Comparison of ENCODE assay signal across 12 cellular contexts in the genomic region with DNA sequence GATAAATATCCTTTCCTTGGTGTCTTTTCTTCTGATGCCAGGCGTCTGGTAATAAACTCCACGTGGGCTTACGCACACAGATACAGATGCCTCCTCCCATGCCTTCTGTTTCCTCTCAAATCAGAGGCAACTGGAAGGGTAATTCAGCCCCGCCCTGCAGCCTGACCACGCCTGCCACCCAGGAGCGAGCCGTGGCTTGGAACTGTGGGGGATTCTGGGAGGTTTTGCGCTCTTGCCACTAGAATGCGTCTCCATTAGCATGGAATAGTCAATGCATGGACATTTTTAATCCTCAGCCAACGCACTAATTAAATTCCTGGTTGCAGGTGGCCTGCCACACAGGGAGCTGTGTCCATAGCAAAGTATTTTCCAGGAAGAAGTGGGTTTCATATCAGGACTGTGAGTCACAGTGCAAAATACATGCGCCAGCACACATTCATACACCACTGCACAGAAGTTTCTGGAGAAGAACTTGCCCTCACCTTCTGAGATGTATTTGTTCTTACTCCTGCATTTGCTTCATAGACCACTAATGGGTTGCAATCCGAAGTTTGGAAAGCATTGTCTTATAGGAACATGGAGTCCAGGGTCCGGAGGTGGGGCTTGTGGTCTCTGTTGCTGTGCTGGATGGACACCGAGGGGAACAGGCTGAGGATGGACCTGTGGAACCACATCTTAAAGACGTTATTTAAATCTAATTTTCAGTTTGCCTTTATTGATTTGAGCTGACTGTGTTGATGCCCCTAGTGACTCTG.
A peak's percentile ranks its signal among the peaks of the same experiment; 100 is the strongest.
DNase-seq lines count a peak whose midpoint lies in the region; TF ChIP-seq lines count a peak whose summit lies in the region.
"Had no signal": no experiment of that assay in that cellular context is flagged by ENCODE, and none has a peak within 500 bp of the region (broad histone marks: within the 10 kb centered on the region; RNA-seq: fewer than 3 reads in every experiment).

No MANE protein-coding gene starts in this region.

- no peak overlapping the region for H3K4me2 ChIP-seq in osteoblast (ENCODE audit: insufficient read depth, low read length)

- no peaks in the 10 kb centered on the region for H3K79me2 ChIP-seq in osteoblast (ENCODE audit: insufficient read depth, low read length)

- H3K9me3 ChIP-seq in osteoblast (ENCODE audit: low read depth, low read length) = no peaks in the 10 kb centered on the region

- no peaks in the 10 kb centered on the region for H3K36me3 ChIP-seq in osteoblast (ENCODE audit: insufficient read depth, low read length)

- H3K27ac ChIP-seq in osteoblast (ENCODE audit: low read depth, low read length) = no peak overlapping the region

- no peaks in the 10 kb centered on the region for H4K20me1 ChIP-seq in osteoblast (ENCODE audit: insufficient read depth, low read length)

- H3K4me1 ChIP-seq in osteoblast (ENCODE audit: insufficient read depth, low read length) = peaks cover 2% of the 10 kb centered on the region

- no peak overlapping the region for H2AFZ ChIP-seq in osteoblast (ENCODE audit: low read length)

- TF ChIP-seq CTCF in choroid plexus epithelial cell (conservative IDR thresholded peaks at IDR 0.05; ENCODE audit: low read depth, low read length) (no peak), osteoblast (IDR thresholded peaks at IDR 0.05; ENCODE audit: extremely low read depth, low read depth, low read length) (no peak)

- peak; percentile 38 to 59 for DNase-seq in SHP77 (lab: John Stamatoyannopoulos, UW)
- no peak for DNase-seq in SHP77 treated with DMSO at 0.1 percent for 48 hours (lab: John Stamatoyannopoulos, UW)
- peak; percentile 19 for DNase-seq in NCI-H2227 treated with DMSO at 0.1 percent for 48 hours (lab: John Stamatoyannopoulos, UW)
- peak; percentile 20 for DNase-seq in choroid plexus epithelial cell (ENCODE audit: low read depth)
- DNase-seq in osteoblast (ENCODE audit: insufficient read length, low spot score, missing footprints) = peak; percentile 67
- no peak for DNase-seq in NAMALWA (ENCODE audit: low spot score)
- no peak for DNase-seq in germinal center (ENCODE audit: low spot score)
- no peak for DNase-seq in RPMI8226
- DNase-seq: activated effector memory CD4-positive, alpha-beta T cell treated with Interleukin-2 at 50 U/mL for 16 hours; NCI-H446 treated with DMSO at 0.1 percent for 48 hours; occipital lobe; T-helper 9 cell had no signal

- no peaks in the 10 kb centered on the region for H3K27me3 ChIP-seq in osteoblast (ENCODE audit: insufficient read depth, low read length)

- no peak overlapping the region for H3K4me3 ChIP-seq in choroid plexus epithelial cell (ENCODE audit: low read depth, low read length)
- H3K4me3 ChIP-seq in osteoblast (ENCODE audit: insufficient read depth, low read length) = no peak overlapping the region

Comparison
In these comparisons a context has a peak if more than half of its experiments do, and no peak if none do; other contexts are left out.
1. DNase-seq: peak in SHP77 (2 of 2), NCI-H2227 treated with DMSO at 0.1 percent for 48 hours (single experiment), choroid plexus epithelial cell (single experiment) and osteoblast (single experiment); none in SHP77 treated with DMSO at 0.1 percent for 48 hours (single experiment), NAMALWA (single experiment), germinal center (single experiment) and RPMI8226 (single experiment).